Comparison of ENCODE assay signal across 1 cellular context in the genomic region with DNA sequence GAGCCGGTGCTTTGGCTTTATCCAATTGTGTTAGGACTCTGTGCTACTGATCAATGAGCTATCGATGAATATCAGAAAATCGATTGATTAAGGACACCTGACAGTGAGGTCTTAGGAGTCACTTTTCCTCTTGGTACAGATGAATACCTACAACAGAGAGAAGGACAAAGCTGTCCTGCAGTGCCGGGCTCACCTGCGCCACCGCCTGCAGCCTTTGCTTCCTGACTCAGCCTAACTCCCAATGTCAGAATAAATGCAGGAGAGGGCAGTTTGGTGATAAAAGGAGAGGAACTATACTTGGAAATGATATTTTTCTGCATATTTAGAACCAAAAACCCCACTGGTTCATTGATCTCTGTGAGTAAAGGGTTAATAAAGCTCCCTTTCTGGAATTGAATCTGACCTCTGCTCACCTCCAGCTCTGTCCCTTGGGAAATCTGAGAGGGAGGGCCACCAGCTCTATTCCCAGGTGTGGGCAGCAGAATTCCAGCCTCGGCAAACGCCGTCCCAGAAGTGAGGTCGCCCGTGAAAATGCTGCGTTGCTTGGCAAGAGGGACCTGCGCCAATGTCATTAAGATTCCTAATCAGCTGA.
TF ChIP-seq lines count a peak whose summit lies in the region.

No MANE protein-coding gene starts in this region.

TF ChIP-seq in endothelial cell of umbilical vein, 7 proteins besides CTCF, POLR2A, EP300 and RAD21:
- TF ChIP-seq JUN (IDR thresholded peaks at IDR 0.05; ENCODE audit: borderline replicate concordance, insufficient read depth, insufficient read length, low read depth) (no peak), GATA2 (IDR thresholded peaks at IDR 0.05; ENCODE audit: insufficient read depth, insufficient read length, low read depth, low read length) (no peak), EZH2 (IDR thresholded peaks at IDR 0.05; ENCODE audit: borderline replicate concordance, low read depth, low read length, severe bottlenecking) (no peak), POLR2AphosphoS5 (IDR thresholded peaks at IDR 0.05; ENCODE audit: insufficient read depth, low read depth, low read length) (no peak), FOS (IDR thresholded peaks at IDR 0.05; ENCODE audit: borderline replicate concordance, insufficient read depth, low read length) (no peak), MYC (IDR thresholded peaks at IDR 0.05; ENCODE audit: low read depth, low read length) (no peak)
- TF ChIP-seq, protein P1, sequence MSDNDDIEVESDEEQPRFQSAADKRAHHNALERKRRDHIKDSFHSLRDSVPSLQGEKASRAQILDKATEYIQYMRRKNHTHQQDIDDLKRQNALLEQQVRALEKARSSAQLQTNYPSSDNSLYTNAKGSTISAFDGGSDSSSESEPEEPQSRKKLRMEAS (IDR thresholded peaks at IDR 0.05; ENCODE audit: insufficient read depth, insufficient read length), result no peak
